Comparison of ENCODE assay signal across 21 cellular contexts in the genomic region with DNA sequence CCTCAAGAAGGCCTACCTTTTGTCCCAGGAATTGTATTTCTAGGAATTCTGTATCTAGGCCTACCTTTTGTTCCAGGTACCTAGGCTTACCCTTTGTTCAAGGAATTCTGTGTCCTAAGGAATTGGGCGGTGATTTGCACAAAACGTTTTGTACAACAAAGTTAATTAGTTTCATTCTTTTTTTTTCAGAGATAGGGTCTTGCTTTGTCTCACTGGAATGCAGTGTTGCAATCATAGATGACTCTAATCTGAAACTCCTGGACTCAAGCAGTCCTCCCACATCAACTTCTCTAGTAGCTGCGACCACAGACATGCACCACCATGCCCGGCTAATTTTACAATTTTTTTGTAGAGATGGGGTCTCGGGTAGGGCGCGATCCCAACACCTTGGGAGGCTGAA. TPM values are rescaled to one million over a fixed set of nuclear protein-coding genes. Genes with fewer than 3 reads are reported as not detected.
DNase-seq lines count a peak whose midpoint lies in the region; ATAC-seq, FAIRE-seq and TF ChIP-seq lines count a peak whose summit lies in the region.
"Had no signal": no experiment of that assay in that cellular context is flagged by ENCODE, and none has a peak within 500 bp of the region (broad histone marks: within the 10 kb centered on the region; RNA-seq: fewer than 3 reads in every experiment).

No MANE protein-coding gene starts in this region.

- BruUV-seq in K562 (replicated peaks; lab: Mats Ljungman, UMichigan) = no TSS peak

- 74% methylated on average over 7 of the region's 7 CpGs for WGBS in K562 (ENCODE audit: insufficient coverage, low coverage, missing lambda C conversion rate)
- WGBS in hepatocyte (ENCODE audit: low lambda C conversion rate, missing lambda C conversion rate) = 86% methylated on average over 7 of the region's 7 CpGs

- intact Hi-C loops in left ventricle myocardium inferior (cut with micrococcal nuclease) (no loop called here), Right ventricle myocardium superior (cut with DNase I) (no loop called here), K562 (cut with micrococcal nuclease) (no loop called here)

- H3K79me2 ChIP-seq in K562 (ENCODE audit: control insufficient read depth, insufficient read depth, low read length) = no peaks in the 10 kb centered on the region
- H3K79me2 ChIP-seq in hepatocyte = peaks cover 53% of the 10 kb centered on the region

- in situ Hi-C loops in K562 (cut with MboI) = no loop called here

- no peak for ATAC-seq in Right ventricle myocardium superior (ENCODE audit: poor library complexity)
- ATAC-seq in K562 = no peak
- ATAC-seq: GM12878, left ventricle myocardium superior had no signal

- H3K4me2 ChIP-seq in K562 (ENCODE audit: insufficient read depth, low read length) (no peak overlapping the region), hepatocyte (no peak overlapping the region)
- H3K4me2 ChIP-seq: SK-N-SH had no signal

- no peak for FAIRE-seq in K562 (lab: Jason Lieb, UNC)
- FAIRE-seq in frontal cortex (lab: Jason Lieb, UNC) = no peak
- FAIRE-seq: GM12878 had no signal

- H3K4me1 ChIP-seq in left ventricle myocardium inferior (peaks cover 56% of the 10 kb centered on the region), K562 (replicated peaks in 1 of 2; ENCODE audit: control insufficient read depth in 2 of 2, insufficient read depth in 2 of 2, low read length in 2 of 2) (peaks cover 0 to 15% of the 10 kb centered on the region in 2 experiments; a peak in 3 of 5 replicates), hepatocyte (ENCODE audit: insufficient read depth) (peaks cover 16% of the 10 kb centered on the region)
- H3K4me1 ChIP-seq: prostate gland had no signal

- CTCF ChIA-PET in K562 (lab: Yijun Ruan, JAX; ENCODE audit: low intra/inter-chr PET ratio) = no interaction called here

- H3K9me2 ChIP-seq in hepatocyte (replicated peaks; ENCODE audit: insufficient read depth) = no peaks in the 10 kb centered on the region
- H3K9me2 ChIP-seq: SK-N-SH had no signal

- no peaks in the 10 kb centered on the region for H3K9me1 ChIP-seq in K562 (ENCODE audit: control insufficient read depth, insufficient read depth, low read length)

- no peak for TF ChIP-seq RAD21 in K562 (CRISPR knock-in tag; conservative IDR thresholded peaks at IDR 0.05 in 1 of 2, IDR thresholded peaks at IDR 0.05 in 1 of 2)

- H3K9ac ChIP-seq in K562 (ENCODE audit: insufficient read depth in 1 of 2, low read depth in 2 of 2, low read length in 2 of 2) = no peak overlapping the region
- H3K9ac ChIP-seq: SK-N-SH had no signal

- no peak for TF ChIP-seq CTCF in left ventricle myocardium inferior (IDR thresholded peaks at IDR 0.05; ENCODE audit: borderline replicate concordance)
- TF ChIP-seq CTCF in K562 (IDR thresholded peaks at IDR 0.05 in 2 of 3, conservative IDR thresholded peaks at IDR 0.05 in 1 of 3; ENCODE audit: insufficient read depth in 2 of 3, low read depth in 1 of 3, low read length in 3 of 3) = no peak
- TF ChIP-seq CTCF in hepatocyte (IDR thresholded peaks at IDR 0.05; ENCODE audit: poor library complexity) = no peak

- TF ChIP-seq POLR2A in K562 (conservative IDR thresholded peaks at IDR 0.05) = no peak

- no peaks in the 10 kb centered on the region for H3K27me3 ChIP-seq in left ventricle myocardium inferior (ENCODE audit: low read depth)
- H3K27me3 ChIP-seq in K562 (ENCODE audit: control insufficient read depth in 2 of 2, insufficient read depth in 2 of 2, low read length in 2 of 2) = no peaks in the 10 kb centered on the region
- no peaks in the 10 kb centered on the region for H3K27me3 ChIP-seq in hepatocyte
- H3K27me3 ChIP-seq: brain microvascular endothelial cell, transverse colon had no signal

- H4K20me1 ChIP-seq in K562 (replicated peaks; ENCODE audit: control insufficient read depth, insufficient read depth, low read length) (no peaks in the 10 kb centered on the region), hepatocyte (ENCODE audit: insufficient read depth, poor library complexity, severe bottlenecking) (no peaks in the 10 kb centered on the region)

- no peak overlapping the region for H3K4me3 ChIP-seq in left ventricle myocardium inferior
- no peak overlapping the region for H3K4me3 ChIP-seq in K562
- H3K4me3 ChIP-seq in hepatocyte = no peak overlapping the region
- H3K4me3 ChIP-seq: GM12878, prostate gland, transverse colon had no signal

- TF ChIP-seq EP300 in K562 (IDR thresholded peaks at IDR 0.05; ENCODE audit: low read length) = no peak

- H3K27ac ChIP-seq in left ventricle myocardium inferior (replicated peaks) = peak overlapping the region; percentile 65
- H3K27ac ChIP-seq in K562 (ENCODE audit: extremely low read depth, low read depth, low read length) = no peak overlapping the region
- peak overlapping the region; percentile 24 for H3K27ac ChIP-seq in hepatocyte
- no peak overlapping the region for H3K27ac ChIP-seq in caudate nucleus (ENCODE audit: low read depth, low read length)
- H3K27ac ChIP-seq: brain microvascular endothelial cell, transverse colon had no signal

- DNase-seq in left ventricle myocardium inferior = no peak
- DNase-seq in Right ventricle myocardium superior = no peak
- DNase-seq in K562 (ENCODE audit: extremely low read depth in 1 of 4, low spot score in 3 of 4) = no peak
- DNase-seq in hepatocyte (ENCODE audit: low spot score) = no peak
- DNase-seq in NCI-H1436 (lab: John Stamatoyannopoulos, UW) = no peak
- no peak for DNase-seq in caudate nucleus (lab: John Stamatoyannopoulos, UW)
- no peak for DNase-seq in frontal cortex (ENCODE audit: low spot score in 2 of 2)
- no peak for DNase-seq in retina
- DNase-seq: activated CD4-positive, alpha-beta T cell treated with anti-CD3 and anti-CD28 coated beads, Interleukin-2, amount 50 U/mL, for 1 hour; activated naive CD4-positive, alpha-beta T cell treated with anti-CD3 and anti-CD28 coated beads for 36 hours; brain microvascular endothelial cell; CD8-positive, alpha-beta memory T cell; left ventricle myocardium superior; naive B cell; NCI-H187 treated with DMSO at 0.1 percent for 48 hours; SK-N-SH; stimulated activated naive CD4-positive, alpha-beta T cell; transverse colon had no signal

- POLR2A ChIA-PET in K562 (lab: Yijun Ruan, JAX) = interaction anchor here (0.5 to 3.0 kb wide), 7 partner anchors 11 to 560 kb away, joined by 3 to 12 read pairs (median 4); a partner anchor contains a TSS

- peaks cover 7% of the 10 kb centered on the region for H3K36me3 ChIP-seq in left ventricle myocardium inferior
- H3K36me3 ChIP-seq in K562 (ENCODE audit: control insufficient read depth, insufficient read depth, low read length) = peaks cover 3% of the 10 kb centered on the region; the same call in 1 of the 3 replicates
- H3K36me3 ChIP-seq in hepatocyte (replicated peaks; ENCODE audit: insufficient read depth, low read depth) = no peaks in the 10 kb centered on the region
- H3K36me3 ChIP-seq: prostate gland, transverse colon had no signal

- H2AFZ ChIP-seq in K562 (ENCODE audit: low read depth, low read length) (no peak overlapping the region), hepatocyte (no peak overlapping the region)

- H3K9me3 ChIP-seq in left ventricle myocardium inferior (replicated peaks) = no peaks in the 10 kb centered on the region
- no peaks in the 10 kb centered on the region for H3K9me3 ChIP-seq in K562 (replicated peaks; ENCODE audit: control insufficient read depth, insufficient read depth, low read depth, low read length)
- no peaks in the 10 kb centered on the region for H3K9me3 ChIP-seq in hepatocyte (ENCODE audit: low read depth)
- H3K9me3 ChIP-seq: prostate gland, SK-N-SH, transverse colon had no signal

RNA-seq across cellular contexts. Expression of a gene that starts 7.0 kb away (rescaled TPM):
- total RNA-seq in left ventricle myocardium inferior (17.4 TPM), Right ventricle myocardium superior (18.4 TPM), K562 (2014; rRNA removed) (8.8 and 9.8 TPM in 2 replicates), K562 (2014; rRNA removed; fragmentation: Illumina TruSeq; extraction: Trizol) (2.0 and 2.7 TPM in 2 replicates), K562 (2015; rRNA removed; fragmentation: Illumina TruSeq; extraction: Trizol) (4.0 and 4.3 TPM in 2 replicates), K562 (2021) (15.5 and 16.0 TPM in 2 replicates), hepatocyte (12.8 and 16.4 TPM in 2 replicates), frontal cortex (3.3 TPM)
- 1.3 and 5.0 TPM in 2 replicates for total RNA-seq in K562 (2011; cell fraction: chromatin; rRNA removed; ENCODE audit: low replicate concordance)
- 3.9 and 4.0 TPM in 2 replicates for total RNA-seq in K562 (2011; cell fraction: nucleolus; rRNA removed)
- 2.5 and 3.4 TPM in 2 replicates for total RNA-seq in K562 (2011; cell fraction: nucleoplasm; rRNA removed)
- polyA plus RNA-seq in K562 (2011; rRNA removed) (3.1 and 5.5 TPM in 2 replicates), K562 (2014; fragmentation: Illumina TruSeq; extraction: Trizol) (7.3 and 8.9 TPM in 2 replicates), K562 (2014; fragmentation: Nextera tagmentation; extraction: Ambion mirVana) (1 to 10 TPM; 5.3 to 8.2 TPM), K562 (2014; rRNA removed) (8.0 and 9.8 TPM in 2 replicates), hepatocyte (14.6 and 17.0 TPM in 2 replicates)
- polyA plus RNA-seq in K562 (2011; cell fraction: cytosol; rRNA removed) = 6.0 and 8.6 TPM in 2 replicates
- 6.9 and 7.8 TPM in 2 replicates for polyA plus RNA-seq in K562 (2011; cell fraction: nucleus; rRNA removed)
- polyA plus RNA-seq in K562 (2012) = 6.1 and 7.1 TPM in 2 replicates
- polyA minus RNA-seq in K562 (2011; rRNA and poly(A)+ RNA removed) = 1.8 and 2.2 TPM in 2 replicates
- 4.5 and 6.5 TPM in 2 replicates for polyA minus RNA-seq in K562 (2011; cell fraction: cytosol; rRNA and poly(A)+ RNA removed)
- 1.5 and 1.7 TPM in 2 replicates for polyA minus RNA-seq in K562 (2011; cell fraction: nucleus; rRNA and poly(A)+ RNA removed)

RNA-seq across cellular contexts. Expression of a gene that starts 18.0 kb away (rescaled TPM):
- 50.6 TPM for total RNA-seq in left ventricle myocardium inferior
- 46.6 TPM for total RNA-seq in Right ventricle myocardium superior
- total RNA-seq in K562 (2011; cell fraction: chromatin; rRNA removed; ENCODE audit: low replicate concordance) = 11.9 TPM in 2 replicates
- 10.9 and 13.3 TPM in 2 replicates for total RNA-seq in K562 (2011; cell fraction: nucleolus; rRNA removed)
- total RNA-seq in K562 (2011; cell fraction: nucleoplasm; rRNA removed) = 12.6 and 13.2 TPM in 2 replicates
- 93.8 and 157 TPM in 2 replicates for total RNA-seq in K562 (2014; rRNA removed)
- 68.1 and 70.9 TPM in 2 replicates for total RNA-seq in K562 (2014; rRNA removed; fragmentation: Illumina TruSeq; extraction: Trizol)
- total RNA-seq in K562 (2015; rRNA removed; fragmentation: Illumina TruSeq; extraction: Trizol) = 70.3 and 72.4 TPM in 2 replicates
- 70.2 and 75.7 TPM in 2 replicates for total RNA-seq in K562 (2021)
- 79.8 and 82.4 TPM in 2 replicates for polyA plus RNA-seq in K562 (2011; rRNA removed)
- 59.1 and 66.8 TPM in 2 replicates for polyA plus RNA-seq in K562 (2011; cell fraction: cytosol; rRNA removed)
- 25.0 and 36.4 TPM in 2 replicates for polyA plus RNA-seq in K562 (2011; cell fraction: nucleus; rRNA removed)
- 64.3 and 69.3 TPM in 2 replicates for polyA plus RNA-seq in K562 (2012)
- polyA plus RNA-seq in K562 (2014; fragmentation: Illumina TruSeq; extraction: Trizol) = 75.9 and 84.4 TPM in 2 replicates
- polyA plus RNA-seq in K562 (2014; fragmentation: Nextera tagmentation; extraction: Ambion mirVana) = 10 to 100 TPM; 30.8 to 49.6 TPM
- polyA plus RNA-seq in K562 (2014; rRNA removed) = 98.0 and 107 TPM in 2 replicates
- polyA minus RNA-seq in K562 (2011; rRNA and poly(A)+ RNA removed) = 36.9 and 37.2 TPM in 2 replicates
- 24.2 and 34.5 TPM in 2 replicates for polyA minus RNA-seq in K562 (2011; cell fraction: cytosol; rRNA and poly(A)+ RNA removed)
- 8.3 and 14.6 TPM in 2 replicates for polyA minus RNA-seq in K562 (2011; cell fraction: nucleus; rRNA and poly(A)+ RNA removed)
- total RNA-seq in hepatocyte = 39.3 and 49.5 TPM in 2 replicates
- polyA plus RNA-seq in hepatocyte = 29.8 and 39.3 TPM in 2 replicates
- total RNA-seq in frontal cortex = 12.6 TPM

RNA-seq across cellular contexts. Expression of a gene that starts 21.9 kb away (rescaled TPM):
- total RNA-seq in left ventricle myocardium inferior (7.2 TPM), Right ventricle myocardium superior (9.0 TPM), K562 (2014; rRNA removed) (0.04 and 0.14 TPM in 2 replicates), K562 (2014; rRNA removed; fragmentation: Illumina TruSeq; extraction: Trizol) (0.19 TPM in 1 of 2 replicates, not detected in the other), K562 (2015; rRNA removed; fragmentation: Illumina TruSeq; extraction: Trizol) (0.15 and 0.54 TPM in 2 replicates), K562 (2021) (0.91 and 1.2 TPM in 2 replicates), hepatocyte (13.2 and 15.3 TPM in 2 replicates), frontal cortex (17.1 TPM)
- total RNA-seq in K562 (2011; cell fraction: chromatin; rRNA removed; ENCODE audit: low replicate concordance) = 1.1 and 7.8 TPM in 2 replicates
- total RNA-seq in K562 (2011; cell fraction: nucleolus; rRNA removed) = 2.2 and 4.0 TPM in 2 replicates
- 2.1 and 2.5 TPM in 2 replicates for total RNA-seq in K562 (2011; cell fraction: nucleoplasm; rRNA removed)
- polyA plus RNA-seq in K562 (2011; rRNA removed) (0.53 and 1.4 TPM in 2 replicates), K562 (2014; fragmentation: Illumina TruSeq; extraction: Trizol) (0.53 and 0.71 TPM in 2 replicates), K562 (2014; fragmentation: Nextera tagmentation; extraction: Ambion mirVana) (under 1 TPM in 1 of 2 experiments, not detected in 1; 0.15 TPM), K562 (2014; rRNA removed) (1.1 and 2.1 TPM in 2 replicates), hepatocyte (43.4 and 55.5 TPM in 2 replicates)
- polyA plus RNA-seq in K562 (2011; cell fraction: cytosol; rRNA removed) = 0.32 and 1.4 TPM in 2 replicates
- 7.9 and 8.7 TPM in 2 replicates for polyA plus RNA-seq in K562 (2011; cell fraction: nucleus; rRNA removed)
- polyA plus RNA-seq in K562 (2012) = 1.3 and 3.5 TPM in 2 replicates
- polyA minus RNA-seq in K562 (2011; rRNA and poly(A)+ RNA removed) = 0.75 and 1.2 TPM in 2 replicates
- polyA minus RNA-seq in K562 (2011; cell fraction: cytosol; rRNA and poly(A)+ RNA removed) = 1.4 TPM in 1 of 2 replicates, not detected in the other
- 1.6 and 1.7 TPM in 2 replicates for polyA minus RNA-seq in K562 (2011; cell fraction: nucleus; rRNA and poly(A)+ RNA removed)
- total RNA-seq: LHCN-M2 had no signal

RNA-seq across cellular contexts. Expression of a gene that starts 52.3 kb away (rescaled TPM):
- total RNA-seq in left ventricle myocardium inferior = 809 TPM
- 832 TPM for total RNA-seq in Right ventricle myocardium superior
- total RNA-seq in K562 (2011; cell fraction: chromatin; rRNA removed; ENCODE audit: low replicate concordance) = 64.6 and 79.5 TPM in 2 replicates
- total RNA-seq in K562 (2011; cell fraction: nucleolus; rRNA removed) = 65.9 and 72.6 TPM in 2 replicates
- 81.0 and 96.9 TPM in 2 replicates for total RNA-seq in K562 (2011; cell fraction: nucleoplasm; rRNA removed)
- total RNA-seq in K562 (2014; rRNA removed) = 274 and 295 TPM in 2 replicates
- total RNA-seq in K562 (2014; rRNA removed; fragmentation: Illumina TruSeq; extraction: Trizol) = 600 and 662 TPM in 2 replicates
- 432 TPM in 2 replicates for total RNA-seq in K562 (2015; rRNA removed; fragmentation: Illumina TruSeq; extraction: Trizol)
- total RNA-seq in K562 (2021) = 300 and 341 TPM in 2 replicates
- polyA plus RNA-seq in K562 (2011; rRNA removed) = 248 and 271 TPM in 2 replicates
- 220 and 388 TPM in 2 replicates for polyA plus RNA-seq in K562 (2011; cell fraction: cytosol; rRNA removed)
- polyA plus RNA-seq in K562 (2011; cell fraction: nucleus; rRNA removed) = 118 and 154 TPM in 2 replicates
- polyA plus RNA-seq in K562 (2012) = 552 and 708 TPM in 2 replicates
- polyA plus RNA-seq in K562 (2014; fragmentation: Illumina TruSeq; extraction: Trizol) = 452 and 457 TPM in 2 replicates
- polyA plus RNA-seq in K562 (2014; fragmentation: Nextera tagmentation; extraction: Ambion mirVana) = 100 to 1,000 TPM; 786 to 828 TPM
- 339 and 381 TPM in 2 replicates for polyA plus RNA-seq in K562 (2014; rRNA removed)
- polyA minus RNA-seq in K562 (2011; rRNA and poly(A)+ RNA removed) = 307 and 324 TPM in 2 replicates
- 119 and 125 TPM in 2 replicates for polyA minus RNA-seq in K562 (2011; cell fraction: cytosol; rRNA and poly(A)+ RNA removed)
- 21.9 and 60.2 TPM in 2 replicates for polyA minus RNA-seq in K562 (2011; cell fraction: nucleus; rRNA and poly(A)+ RNA removed)
- total RNA-seq in hepatocyte = 246 and 296 TPM in 2 replicates
- 307 and 332 TPM in 2 replicates for polyA plus RNA-seq in hepatocyte
- total RNA-seq in frontal cortex = 106 TPM

RNA-seq across cellular contexts. Expression of a gene that starts 52.6 kb away (rescaled TPM):
- total RNA-seq in left ventricle myocardium inferior (23.1 TPM), Right ventricle myocardium superior (23.8 TPM), K562 (2014; rRNA removed) (11.2 and 15.3 TPM in 2 replicates), K562 (2014; rRNA removed; fragmentation: Illumina TruSeq; extraction: Trizol) (13.5 and 13.8 TPM in 2 replicates), K562 (2015; rRNA removed; fragmentation: Illumina TruSeq; extraction: Trizol) (15.9 and 16.4 TPM in 2 replicates), K562 (2021) (18.1 and 20.2 TPM in 2 replicates), hepatocyte (17.5 and 19.1 TPM in 2 replicates), frontal cortex (28.9 TPM)
- 19.7 and 30.0 TPM in 2 replicates for total RNA-seq in K562 (2011; cell fraction: chromatin; rRNA removed; ENCODE audit: low replicate concordance)
- 16.8 and 17.0 TPM in 2 replicates for total RNA-seq in K562 (2011; cell fraction: nucleolus; rRNA removed)
- total RNA-seq in K562 (2011; cell fraction: nucleoplasm; rRNA removed) = 19.6 and 20.1 TPM in 2 replicates
- polyA plus RNA-seq in K562 (2011; rRNA removed) (32.5 and 32.9 TPM in 2 replicates), K562 (2014; fragmentation: Illumina TruSeq; extraction: Trizol) (22.3 and 22.9 TPM in 2 replicates), K562 (2014; fragmentation: Nextera tagmentation; extraction: Ambion mirVana) (1 to 10 TPM; 1.7 to 2.3 TPM), K562 (2014; rRNA removed) (15.8 and 16.0 TPM in 2 replicates), hepatocyte (10.1 and 12.7 TPM in 2 replicates)
- 25.1 and 26.6 TPM in 2 replicates for polyA plus RNA-seq in K562 (2011; cell fraction: cytosol; rRNA removed)
- polyA plus RNA-seq in K562 (2011; cell fraction: nucleus; rRNA removed) = 21.0 and 22.5 TPM in 2 replicates
- 14.4 and 17.7 TPM in 2 replicates for polyA plus RNA-seq in K562 (2012)
- polyA minus RNA-seq in K562 (2011; rRNA and poly(A)+ RNA removed) = 19.9 and 22.9 TPM in 2 replicates
- 13.4 and 13.6 TPM in 2 replicates for polyA minus RNA-seq in K562 (2011; cell fraction: cytosol; rRNA and poly(A)+ RNA removed)
- polyA minus RNA-seq in K562 (2011; cell fraction: nucleus; rRNA and poly(A)+ RNA removed) = 4.6 and 5.8 TPM in 2 replicates

Comparison
In these comparisons a context has a peak if more than half of its experiments do, and no peak if none do; other contexts are left out.
1. H3K27ac ChIP-seq: peak in left ventricle myocardium inferior (single experiment) and hepatocyte (single experiment); none in K562 (single experiment) and caudate nucleus (single experiment).